ENCODE assay signal across 16 cellular contexts in the genomic region with DNA sequence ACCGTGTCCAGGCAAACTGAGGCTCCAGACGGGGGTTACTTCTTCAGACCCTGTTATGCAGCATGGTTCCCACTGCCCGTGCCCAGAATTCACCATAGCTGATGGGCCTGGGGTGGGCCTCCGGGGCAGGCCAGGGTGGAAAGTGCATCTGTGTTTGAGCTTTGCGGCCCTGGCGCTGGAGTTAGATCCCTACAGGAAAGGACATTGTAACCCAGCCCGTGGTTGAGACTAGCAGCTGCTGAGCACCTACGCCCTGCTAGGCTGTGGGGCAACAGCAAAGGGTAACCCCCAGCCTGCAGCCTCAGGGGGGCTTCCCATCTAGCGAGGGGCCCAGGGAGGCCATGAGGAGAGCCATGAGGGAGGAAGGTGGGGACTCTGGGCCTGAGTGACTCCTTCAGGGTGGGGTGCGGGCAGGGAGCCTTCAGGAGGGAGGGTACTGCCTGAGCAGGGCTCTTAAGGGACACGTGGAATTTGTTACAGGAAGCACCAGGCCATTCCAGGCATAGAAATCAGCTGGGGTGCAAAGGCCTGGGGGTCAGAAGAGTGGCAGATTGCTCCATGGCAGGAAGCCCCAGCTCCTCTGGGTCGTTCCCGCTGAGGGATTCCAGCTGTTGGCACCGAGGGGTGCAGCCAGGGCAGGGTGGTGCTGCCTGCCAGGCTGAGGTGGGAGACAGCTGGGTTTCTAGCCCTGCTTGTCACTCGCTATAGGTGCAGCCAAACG. TPM values are rescaled to one million over a fixed set of nuclear protein-coding genes. Genes with fewer than 3 reads are reported as not detected.
DNase-seq lines count a peak whose midpoint lies in the region; ATAC-seq and TF ChIP-seq lines count a peak whose summit lies in the region.
"Had no signal": no experiment of that assay in that cellular context is flagged by ENCODE, and none has a peak within 500 bp of the region (broad histone marks: within the 10 kb centered on the region; RNA-seq: fewer than 3 reads in every experiment).

No MANE protein-coding gene starts in this region.

- POLR2A ChIA-PET in HEK293 (lab: Yijun Ruan, JAX): no interaction called here

- H3K4me3 ChIP-seq in HEK293 (ENCODE audit: low read depth, low read length) (no peak overlapping the region), left lung (peak overlapping the region in 1 of 2 donors; percentile 30), skin epidermis (no peak overlapping the region), WERI-Rb-1 (ENCODE audit: low read depth, low read length) (no peak overlapping the region)

- no peak for TF ChIP-seq CTCF in HEK293 (tag by site-specific recombination; IDR thresholded peaks at IDR 0.05)
- no peak for TF ChIP-seq CTCF in left lung (IDR thresholded peaks at IDR 0.05)
- TF ChIP-seq CTCF in WERI-Rb-1 (IDR thresholded peaks at IDR 0.05; ENCODE audit: low read depth, low read length): no peak

- H3K27me3 ChIP-seq in left lung: no peaks in the 10 kb centered on the region
- peaks cover 51% of the 10 kb centered on the region for H3K27me3 ChIP-seq in WERI-Rb-1 (ENCODE audit: insufficient read depth, low read depth, severe bottlenecking)

- H3K36me3 ChIP-seq in HEK293 (ENCODE audit: control insufficient read depth in 2 of 2, insufficient read depth in 1 of 2, low read length in 2 of 2): no peaks in the 10 kb centered on the region
- H3K36me3 ChIP-seq in left lung: peaks cover 0 to 35% of the 10 kb centered on the region in 2 donors
- no peaks in the 10 kb centered on the region for H3K36me3 ChIP-seq in WERI-Rb-1

- DNase-seq in caudate nucleus (lab: John Stamatoyannopoulos, UW) (no peak), left lung (no peak), NCI-H446 (lab: John Stamatoyannopoulos, UW) (no peak), WERI-Rb-1 (no peak)
- DNase-seq: activated B cell treated with CpG ODN at 0.5 μM for 24 hours; activated naive CD4-positive, alpha-beta T cell; KG1; left colon; NCI-H2171; stimulated activated CD4-positive, alpha-beta T cell treated with anti-CD3 and anti-CD28 coated beads, Interleukin-12 subunit alpha, Interleukin-12 subunit beta, amount 100 ng/mL, for 4 hours; stimulated activated naive CD4-positive, alpha-beta T cell treated with Interleukin-2 at 50 U/mL for 16 hours had no signal

- H3K4me1 ChIP-seq in HEK293 (ENCODE audit: control insufficient read depth, insufficient read depth, low read length) (no peaks in the 10 kb centered on the region), left lung (peaks cover 37 to 88% of the 10 kb centered on the region in 2 donors)

- H3K27ac ChIP-seq in HEK293 (ENCODE audit: extremely low read depth, low read depth, low read length): no peak overlapping the region
- H3K27ac ChIP-seq in caudate nucleus (ENCODE audit: low read depth, low read length): peak overlapping the region; percentile 93
- peak overlapping the region; percentile 88 to 94 for H3K27ac ChIP-seq in left lung
- H3K27ac ChIP-seq in skin epidermis: peak overlapping the region in 20 of 21 experiments; percentile 7 to 94 (median 83)
- H3K27ac ChIP-seq in WERI-Rb-1: no peak overlapping the region
- H3K27ac ChIP-seq: epithelial cell of prostate had no signal

- ATAC-seq in left lung (no peak), HG02588 (IDR thresholded peaks at IDR 0.05; ENCODE audit: unreplicated experiment) (no peak), GM21423 (IDR thresholded peaks at IDR 0.05; ENCODE audit: unreplicated experiment) (no peak)

- CTCF ChIA-PET in HEK293 (lab: Yijun Ruan, JAX): interaction anchor here (0.8 to 2.4 kb wide), 2 partner anchors 9 to 61 kb away, joined by 3 to 12 read pairs; no protein-coding TSS in a partner anchor

- no peaks in the 10 kb centered on the region for H3K9me3 ChIP-seq in HEK293 (ENCODE audit: control insufficient read depth, insufficient read depth, low read depth, low read length)
- no peaks in the 10 kb centered on the region for H3K9me3 ChIP-seq in left lung
- no peaks in the 10 kb centered on the region for H3K9me3 ChIP-seq in WERI-Rb-1 (ENCODE audit: severe bottlenecking)

- intact Hi-C loops in left lung (cut with DNase I): no loop called here

TF ChIP-seq in HEK293, 187 proteins besides CTCF, POLR2A, EP300 and RAD21:
- TF ChIP-seq ZIC2 (tag by site-specific recombination; IDR thresholded peaks at IDR 0.05) (peak; percentile 91), ZNF335 (tag by site-specific recombination; conservative IDR thresholded peaks at IDR 0.05) (no peak)

RNA-seq across cellular contexts. Expression of a gene that starts 18.9 kb away (rescaled TPM):
- total RNA-seq in left lung: 100 to 1,000 TPM in 1 of 2 donors, 10 to 100 TPM in 1; 33.0 to 109 TPM

RNA-seq across cellular contexts. Expression of a gene that starts 44.1 kb away (rescaled TPM):
- total RNA-seq in left lung: 10 to 100 TPM; 58.4 to 62.3 TPM

Comparison
In these comparisons a context has a peak if more than half of its experiments do, and no peak if none do; other contexts are left out.
1. H3K27ac ChIP-seq: peak in caudate nucleus (single experiment), left lung (2 of 2) and skin epidermis (20 of 21); none in HEK293 (single experiment) and WERI-Rb-1 (single experiment).